In the genomic region with DNA sequence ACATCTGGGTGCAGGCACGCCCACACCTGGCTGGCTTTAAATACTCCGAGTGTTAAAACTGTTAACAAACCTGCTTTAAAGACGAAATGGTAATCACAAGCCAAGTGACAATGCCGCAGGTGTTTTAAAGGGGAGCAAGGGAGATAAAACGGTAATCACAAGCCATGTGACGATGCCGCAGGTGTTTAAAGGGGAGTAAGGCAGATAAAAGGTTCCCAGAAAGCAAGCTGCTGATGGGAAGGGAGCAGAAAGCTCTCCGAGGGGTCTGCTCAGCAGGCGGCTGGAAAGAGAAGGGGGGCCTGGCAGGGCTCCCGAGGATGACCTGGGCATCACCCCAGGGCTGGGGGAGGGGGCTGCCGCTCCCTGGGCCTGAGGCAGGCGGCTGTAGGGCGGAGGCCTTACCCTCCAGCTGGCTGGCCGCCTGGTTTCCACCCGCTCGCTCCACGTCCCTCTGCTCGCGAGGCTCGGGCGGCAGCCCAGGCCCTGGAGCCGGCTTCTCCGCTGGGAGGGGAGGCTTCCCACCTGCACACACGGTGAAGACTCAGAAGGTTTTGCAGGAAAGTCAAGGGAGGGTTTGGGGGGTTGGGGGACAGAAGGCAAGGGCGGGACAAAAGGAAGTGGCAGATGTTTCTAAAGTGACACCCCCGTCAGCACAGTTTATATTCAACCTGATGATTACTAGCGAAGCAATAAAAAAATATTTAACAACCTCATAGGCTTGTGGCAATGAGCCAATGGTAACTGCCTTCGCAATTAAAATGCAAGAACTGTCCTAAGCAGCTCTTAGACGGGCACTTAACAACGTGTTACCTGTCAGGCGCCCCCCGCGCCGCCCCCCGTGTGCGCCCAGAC, we compare ENCODE assay signal across 15 cellular contexts. TPM values are rescaled to one million over a fixed set of nuclear protein-coding genes. Genes with fewer than 3 reads are reported as not detected.
DNase-seq lines count a peak whose midpoint lies in the region; ATAC-seq, FAIRE-seq and TF ChIP-seq lines count a peak whose summit lies in the region.
"Had no signal": no experiment of that assay in that cellular context is flagged by ENCODE, and none has a peak within 500 bp of the region (broad histone marks: within the 10 kb centered on the region; RNA-seq: fewer than 3 reads in every experiment).

No MANE protein-coding gene starts in this region.

- H3K36me3 ChIP-seq in heart right ventricle (peaks cover 0 to 64% (median 7%) of the 10 kb centered on the region in 9 donors), sigmoid colon (peaks cover 0 to 39% (median 0%) of the 10 kb centered on the region in 4 donors)

- no peak for TF ChIP-seq EP300 in sigmoid colon (IDR thresholded peaks at IDR 0.05)

- H3K27me3 ChIP-seq in heart right ventricle: no peaks in the 10 kb centered on the region
- no peaks in the 10 kb centered on the region for H3K27me3 ChIP-seq in sigmoid colon
- H3K27me3 ChIP-seq: spleen had no signal

- no peak for FAIRE-seq in D721Med (lab: Jason Lieb, UNC)
- FAIRE-seq: keratinocyte had no signal

- 67 to 76% methylated on average over 36 of the region's 36 CpGs for WGBS in heart right ventricle, 2 donors
- WGBS in sigmoid colon, 2 donors: 17 to 62% methylated on average over 36 of the region's 36 CpGs

- H3K9me3 ChIP-seq in heart right ventricle: no peaks in the 10 kb centered on the region
- H3K9me3 ChIP-seq in sigmoid colon: no peaks in the 10 kb centered on the region
- H3K9me3 ChIP-seq: spleen had no signal

- TF ChIP-seq CTCF in heart right ventricle (IDR thresholded peaks at IDR 0.05) (no peak), D721Med (IDR thresholded peaks at IDR 0.05; ENCODE audit: insufficient read depth, missing control alignments) (no peak), sigmoid colon (IDR thresholded peaks at IDR 0.05) (no peak)

- H3K4me1 ChIP-seq in heart right ventricle (peaks cover 4 to 21% (median 13%) of the 10 kb centered on the region in 9 donors), sigmoid colon (peaks cover 0 to 19% (median 18%) of the 10 kb centered on the region in 4 donors)

- no peak overlapping the region for H3K4me3 ChIP-seq in heart right ventricle
- no peak overlapping the region for H3K4me3 ChIP-seq in sigmoid colon
- H3K4me3 ChIP-seq: spleen had no signal

- H3K27ac ChIP-seq in heart right ventricle (no peak overlapping the region), sigmoid colon (no peak overlapping the region)

- peak; percentile 54 for DNase-seq in DMS79 treated with DMSO at 0.1 percent for 48 hours (lab: John Stamatoyannopoulos, UW)
- peak; percentile 80 for DNase-seq in NCI-H1436 treated with DMSO at 0.1 percent for 48 hours (lab: John Stamatoyannopoulos, UW)
- peak; percentile 76 for DNase-seq in NCI-H748 treated with DMSO at 0.1 percent for 48 hours (lab: John Stamatoyannopoulos, UW)
- peak in 1 of 2 donors; percentile 33 for DNase-seq in heart right ventricle
- no peak for DNase-seq in putamen (ENCODE audit: low spot score)
- no peak for DNase-seq in D721Med (ENCODE audit: insufficient read length, low spot score)
- no peak for DNase-seq in sigmoid colon
- DNase-seq: activated CD4-positive, alpha-beta T cell treated with anti-CD3 and anti-CD28 coated beads, Interleukin-2, amount 10 ng/mL, durations not matched to agents 7 days and 5 days; activated gamma-delta T cell; CD4-positive, CD25-positive, alpha-beta regulatory T cell; NCI-H226; nephron progenitor cell; spleen had no signal

- ATAC-seq in heart right ventricle (peak in 5 of 8 donors; percentile 13 to 51 (median 37)), GM18868 (IDR thresholded peaks at IDR 0.05; ENCODE audit: unreplicated experiment) (no peak)

- intact Hi-C loops in heart right ventricle (cut with DNase I) (loop anchor here in 8 of 10 donors (5.0 to 10.0 kb wide), 5 partner anchors 143 to 353 kb away; a partner anchor contains a TSS), sigmoid colon (cut with DNase I) (no loop called here)

- TF ChIP-seq POLR2A in sigmoid colon (IDR thresholded peaks at IDR 0.05): no peak

RNA-seq across cellular contexts. Expression of a gene that starts 12.2 kb away (rescaled TPM):
- total RNA-seq in heart right ventricle (10 to 100 TPM; 49.6 to 74.8 (median 58.9) TPM), sigmoid colon (10 to 100 TPM in 3 of 4 donors, 1 to 10 TPM in 1; 8.6 to 52.4 (median 35.0) TPM)
- polyA plus RNA-seq in heart right ventricle (10 to 100 TPM; 41.5 to 68.0 TPM), sigmoid colon (10 to 100 TPM; 19.7 to 37.6 (median 26.4) TPM)

RNA-seq across cellular contexts. Expression of a gene that starts 12.5 kb away (rescaled TPM):
- 10 to 100 TPM in 4 of 10 donors, 1 to 10 TPM in 6; 6.2 to 21.4 (median 9.2) TPM for total RNA-seq in heart right ventricle
- 10 to 100 TPM; 12.5 to 30.4 TPM for polyA plus RNA-seq in heart right ventricle
- 10 to 100 TPM; 15.7 to 42.8 (median 24.4) TPM for total RNA-seq in sigmoid colon
- 10 to 100 TPM in 2 of 3 donors, 1 to 10 TPM in 1; 6.9 to 33.5 (median 11.4) TPM for polyA plus RNA-seq in sigmoid colon

RNA-seq across cellular contexts. Expression of a gene that starts 28.6 kb away (rescaled TPM):
- total RNA-seq in heart right ventricle (10 to 100 TPM in 1 of 10 donors, 1 to 10 TPM in 9; 6.4 to 14.4 (median 7.6) TPM), sigmoid colon (10 to 100 TPM in 1 of 4 donors, 1 to 10 TPM in 3; 4.1 to 11.6 (median 5.1) TPM)
- polyA plus RNA-seq in heart right ventricle (10 to 100 TPM in 1 of 2 donors, 1 to 10 TPM in 1; 8.8 to 20.9 TPM), sigmoid colon (10 to 100 TPM in 1 of 3 donors, 1 to 10 TPM in 2; 1.8 to 10.5 (median 4.8) TPM)

RNA-seq across cellular contexts. Expression of a gene that starts 43.8 kb away (rescaled TPM):
- total RNA-seq in heart right ventricle: 10 to 100 TPM; 27.8 to 50.0 (median 37.9) TPM
- polyA plus RNA-seq in heart right ventricle: 10 to 100 TPM; 56.0 to 56.2 TPM
- total RNA-seq in sigmoid colon: 10 to 100 TPM; 32.1 to 54.8 (median 42.3) TPM
- polyA plus RNA-seq in sigmoid colon: 10 to 100 TPM in 2 of 3 donors, 1 to 10 TPM in 1; 7.8 to 88.7 (median 14.1) TPM

Comparison
In these comparisons a context has a peak if more than half of its experiments do, and no peak if none do; other contexts are left out.
1. DNase-seq: peak in DMS79 treated with DMSO at 0.1 percent for 48 hours (single experiment), NCI-H1436 treated with DMSO at 0.1 percent for 48 hours (single experiment) and NCI-H748 treated with DMSO at 0.1 percent for 48 hours (single experiment); none in putamen (single experiment), D721Med (single experiment) and sigmoid colon (single experiment).